11 cellular contexts compared by ENCODE assay signal in the genomic region with DNA sequence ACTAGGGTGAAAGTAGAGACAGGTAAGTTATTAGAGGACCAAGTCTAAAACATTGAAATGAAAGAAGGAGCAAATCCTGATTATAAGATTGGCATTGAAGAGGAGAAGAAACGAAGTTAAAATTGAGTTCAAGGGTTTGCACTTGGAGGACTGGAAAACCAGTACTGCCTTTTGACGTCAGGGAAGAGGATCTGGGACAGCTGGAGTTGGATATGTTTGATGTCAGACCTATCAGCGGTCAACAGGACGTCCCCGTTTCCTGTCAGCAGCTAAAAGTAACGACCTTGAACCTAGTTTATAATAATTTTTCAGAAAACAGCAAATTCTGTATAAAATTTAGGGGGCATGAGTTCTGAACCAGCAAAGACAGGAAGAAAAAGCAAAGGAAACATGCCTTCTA. TPM values are rescaled to one million over a fixed set of nuclear protein-coding genes. Genes with fewer than 3 reads are reported as not detected.
A peak's percentile ranks its signal among the peaks of the same experiment; 100 is the strongest.
DNase-seq lines count a peak whose midpoint lies in the region; ATAC-seq and TF ChIP-seq lines count a peak whose summit lies in the region.
"Had no signal": no experiment of that assay in that cellular context is flagged by ENCODE, and none has a peak within 500 bp of the region (broad histone marks: within the 10 kb centered on the region; RNA-seq: fewer than 3 reads in every experiment).

No MANE protein-coding gene starts in this region.

- peaks cover 3% of the 10 kb centered on the region; the same call in 1 of the 3 replicates for H3K9me3 Mint-ChIP-seq in GM23338
- no peaks in the 10 kb centered on the region for H3K9me3 Mint-ChIP-seq in activated T-helper 17 cell treated with anti-CD3 and anti-CD28 coated beads, Interleukin-2, amount 50 U/mL, for 72 hours

- 0 out of 2 replicates have a peak, but pooled peaks cover 4% of the 10 kb centered on the region for H3F3A ChIP-seq in GM23338 (replicated peaks; ENCODE audit: low read depth)

- DNase-seq in GM23338 (ENCODE audit: low spot score): no peak
- DNase-seq in sciatic nerve (ENCODE audit: low spot score): no peak
- no peak for DNase-seq in NCI-H187 (lab: John Stamatoyannopoulos, UW)
- no peak for DNase-seq in MV-4-11 (lab: John Stamatoyannopoulos, UW)
- DNase-seq in mesenteric fat pad (ENCODE audit: low spot score): no peak
- DNase-seq: NCI-H1694 treated with DMSO at 0.1 percent for 48 hours had no signal

- peak overlapping the region; percentile 82 for H3K4me3 Mint-ChIP-seq in GM23338
- peak overlapping the region; percentile 33 for H3K4me3 Mint-ChIP-seq in activated T-helper 17 cell treated with anti-CD3 and anti-CD28 coated beads, Interleukin-2, amount 50 U/mL, for 72 hours

- no peaks in the 10 kb centered on the region for H3K9me3 ChIP-seq in iPS-15b (ENCODE audit: control insufficient read depth, insufficient read depth, low read length)
- H3K9me3 ChIP-seq: HAP-1, neutrophil had no signal

- H2AFZ ChIP-seq in GM23338: peak overlapping the region; percentile 97; the same call in 1 of the 2 replicates

- TF ChIP-seq CTCF in GM23338 (conservative IDR thresholded peaks at IDR 0.05; ENCODE audit: low read depth in 2 of 2): no peak

- H3K9me2 ChIP-seq in GM23338 (ENCODE audit: insufficient read depth): no peaks in the 10 kb centered on the region

- peaks cover 2% of the 10 kb centered on the region for H3K36me3 Mint-ChIP-seq in GM23338 (ENCODE audit: low read depth)
- no peaks in the 10 kb centered on the region for H3K36me3 Mint-ChIP-seq in activated T-helper 17 cell treated with anti-CD3 and anti-CD28 coated beads, Interleukin-2, amount 50 U/mL, for 72 hours (ENCODE audit: low read depth)

- no peaks in the 10 kb centered on the region for H3K36me3 ChIP-seq in GM23338 (ENCODE audit: insufficient read depth)
- no peaks in the 10 kb centered on the region for H3K36me3 ChIP-seq in iPS-15b (ENCODE audit: control insufficient read depth, insufficient read depth, low read length)
- H3K36me3 ChIP-seq: HAP-1, neutrophil had no signal

- no peak overlapping the region for H3K27ac Mint-ChIP-seq in GM23338
- H3K27ac Mint-ChIP-seq in activated T-helper 17 cell treated with anti-CD3 and anti-CD28 coated beads, Interleukin-2, amount 50 U/mL, for 72 hours: no peak overlapping the region

- intact Hi-C loops in sciatic nerve (cut with DNase I): no loop called here

- H3K79me2 ChIP-seq in GM23338 (replicated peaks; ENCODE audit: insufficient read depth): no peaks in the 10 kb centered on the region

- peaks cover 6% of the 10 kb centered on the region for H4K20me1 ChIP-seq in GM23338 (replicated peaks; ENCODE audit: insufficient read depth)

- no peak for ATAC-seq in GM23338
- ATAC-seq in activated T-helper 17 cell treated with anti-CD3 and anti-CD28 coated beads, Interleukin-2, amount 50 U/mL, for 72 hours (replicated peaks): no peak
- ATAC-seq in sciatic nerve: peak; percentile 27
- ATAC-seq in GM21360 (IDR thresholded peaks at IDR 0.05; ENCODE audit: unreplicated experiment): no peak

- H3K27me3 ChIP-seq in GM23338 (ENCODE audit: insufficient read depth) (peaks cover 49% of the 10 kb centered on the region), iPS-15b (ENCODE audit: control insufficient read depth, insufficient read depth, low read length) (peaks cover 28% of the 10 kb centered on the region)

- H3K4me1 Mint-ChIP-seq in GM23338: peaks cover 19% of the 10 kb centered on the region
- H3K4me1 Mint-ChIP-seq in activated T-helper 17 cell treated with anti-CD3 and anti-CD28 coated beads, Interleukin-2, amount 50 U/mL, for 72 hours: peaks cover 8% of the 10 kb centered on the region

- peaks cover 14% of the 10 kb centered on the region for H3K4me1 ChIP-seq in GM23338 (ENCODE audit: insufficient read depth)
- H3K4me1 ChIP-seq in iPS-15b (ENCODE audit: control insufficient read depth, insufficient read depth, low read length): no peaks in the 10 kb centered on the region
- H3K4me1 ChIP-seq: HAP-1 had no signal

- peak overlapping the region; percentile 94 for H3K4me2 ChIP-seq in GM23338

- peaks cover 26% of the 10 kb centered on the region for H3K27me3 Mint-ChIP-seq in GM23338 (ENCODE audit: insufficient read depth, low read depth, poor library complexity)
- H3K27me3 Mint-ChIP-seq in activated T-helper 17 cell treated with anti-CD3 and anti-CD28 coated beads, Interleukin-2, amount 50 U/mL, for 72 hours: peaks cover 22% of the 10 kb centered on the region

- no peak overlapping the region for H3K27ac ChIP-seq in GM23338 (ENCODE audit: low read depth)
- H3K27ac ChIP-seq: neutrophil had no signal

- H3K9ac ChIP-seq in iPS-15b (ENCODE audit: low read depth, low read length): no peak overlapping the region

- H3K4me3 ChIP-seq in GM23338: peak overlapping the region; percentile 84
- peak overlapping the region; percentile 60 for H3K4me3 ChIP-seq in iPS-15b (ENCODE audit: low read depth, low read length)

TF ChIP-seq in GM23338, 12 proteins besides CTCF, POLR2A, EP300 and RAD21 (continues in another document):
- TF ChIP-seq ZNF114 (CRISPR knock-in tag; IDR thresholded peaks at IDR 0.05) (no peak), POLR2AphosphoS5 (IDR thresholded peaks at IDR 0.05; ENCODE audit: low read depth) (no peak), JUNB (IDR thresholded peaks at IDR 0.05; ENCODE audit: unreplicated experiment) (no peak), ZNF331 (CRISPR knock-in tag; IDR thresholded peaks at IDR 0.05; ENCODE audit: low read depth) (no peak), STAT1 (IDR thresholded peaks at IDR 0.05; ENCODE audit: unreplicated experiment) (no peak), NANOG (IDR thresholded peaks at IDR 0.05; ENCODE audit: borderline replicate concordance) (no peak), CREB1 (CRISPR knock-in tag; IDR thresholded peaks at IDR 0.05; ENCODE audit: low read depth) (no peak)
- TF ChIP-seq, protein P1, sequence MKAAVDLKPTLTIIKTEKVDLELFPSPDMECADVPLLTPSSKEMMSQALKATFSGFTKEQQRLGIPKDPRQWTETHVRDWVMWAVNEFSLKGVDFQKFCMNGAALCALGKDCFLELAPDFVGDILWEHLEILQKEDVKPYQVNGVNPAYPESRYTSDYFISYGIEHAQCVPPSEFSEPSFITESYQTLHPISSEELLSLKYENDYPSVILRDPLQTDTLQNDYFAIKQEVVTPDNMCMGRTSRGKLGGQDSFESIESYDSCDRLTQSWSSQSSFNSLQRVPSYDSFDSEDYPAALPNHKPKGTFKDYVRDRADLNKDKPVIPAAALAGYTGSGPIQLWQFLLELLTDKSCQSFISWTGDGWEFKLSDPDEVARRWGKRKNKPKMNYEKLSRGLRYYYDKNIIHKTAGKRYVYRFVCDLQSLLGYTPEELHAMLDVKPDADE (IDR thresholded peaks at IDR 0.05): no peak
- TF ChIP-seq, protein P2, sequence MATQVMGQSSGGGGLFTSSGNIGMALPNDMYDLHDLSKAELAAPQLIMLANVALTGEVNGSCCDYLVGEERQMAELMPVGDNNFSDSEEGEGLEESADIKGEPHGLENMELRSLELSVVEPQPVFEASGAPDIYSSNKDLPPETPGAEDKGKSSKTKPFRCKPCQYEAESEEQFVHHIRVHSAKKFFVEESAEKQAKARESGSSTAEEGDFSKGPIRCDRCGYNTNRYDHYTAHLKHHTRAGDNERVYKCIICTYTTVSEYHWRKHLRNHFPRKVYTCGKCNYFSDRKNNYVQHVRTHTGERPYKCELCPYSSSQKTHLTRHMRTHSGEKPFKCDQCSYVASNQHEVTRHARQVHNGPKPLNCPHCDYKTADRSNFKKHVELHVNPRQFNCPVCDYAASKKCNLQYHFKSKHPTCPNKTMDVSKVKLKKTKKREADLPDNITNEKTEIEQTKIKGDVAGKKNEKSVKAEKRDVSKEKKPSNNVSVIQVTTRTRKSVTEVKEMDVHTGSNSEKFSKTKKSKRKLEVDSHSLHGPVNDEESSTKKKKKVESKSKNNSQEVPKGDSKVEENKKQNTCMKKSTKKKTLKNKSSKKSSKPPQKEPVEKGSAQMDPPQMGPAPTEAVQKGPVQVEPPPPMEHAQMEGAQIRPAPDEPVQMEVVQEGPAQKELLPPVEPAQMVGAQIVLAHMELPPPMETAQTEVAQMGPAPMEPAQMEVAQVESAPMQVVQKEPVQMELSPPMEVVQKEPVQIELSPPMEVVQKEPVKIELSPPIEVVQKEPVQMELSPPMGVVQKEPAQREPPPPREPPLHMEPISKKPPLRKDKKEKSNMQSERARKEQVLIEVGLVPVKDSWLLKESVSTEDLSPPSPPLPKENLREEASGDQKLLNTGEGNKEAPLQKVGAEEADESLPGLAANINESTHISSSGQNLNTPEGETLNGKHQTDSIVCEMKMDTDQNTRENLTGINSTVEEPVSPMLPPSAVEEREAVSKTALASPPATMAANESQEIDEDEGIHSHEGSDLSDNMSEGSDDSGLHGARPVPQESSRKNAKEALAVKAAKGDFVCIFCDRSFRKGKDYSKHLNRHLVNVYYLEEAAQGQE (IDR thresholded peaks at IDR 0.05; ENCODE audit: unreplicated experiment): no peak

RNA-seq across cellular contexts. Expression of a gene that starts 1.2 kb away (rescaled TPM):
- total RNA-seq in GM23338 (2014; rRNA removed; shearing (Covaris generic)): 29.2 and 32.5 TPM in 2 replicates
- 5.9 and 7.1 TPM in 2 replicates for polyA plus RNA-seq in GM23338 (2016; fragmentation: Nextera tagmentation; extraction: Ambion mirVana)
- under 1 TPM; 0.05 to 0.09 TPM for total RNA-seq in activated T-helper 17 cell treated with anti-CD3 and anti-CD28 coated beads, Interleukin-2, amount 50 U/mL, for 72 hours
- total RNA-seq in sciatic nerve: 87.6 TPM
- 238 TPM for total RNA-seq in mesenteric fat pad

Comparison
In these comparisons a context has a peak if more than half of its experiments do, and no peak if none do; other contexts are left out.
1. RNA of a gene that starts 1.2 kb away (total RNA-seq): 238 TPM in mesenteric fat pad (single experiment), 87.6 TPM in sciatic nerve (single experiment) and 29.2 to 32.5 TPM in GM23338; 0.05 to 0.09 TPM in activated T-helper 17 cell treated with anti-CD3 and anti-CD28 coated beads, Interleukin-2, amount 50 U/mL, for 72 hours; every median in the first group is over 10 times any median in the second.